21 cellular contexts compared by ENCODE assay signal in the genomic region with DNA sequence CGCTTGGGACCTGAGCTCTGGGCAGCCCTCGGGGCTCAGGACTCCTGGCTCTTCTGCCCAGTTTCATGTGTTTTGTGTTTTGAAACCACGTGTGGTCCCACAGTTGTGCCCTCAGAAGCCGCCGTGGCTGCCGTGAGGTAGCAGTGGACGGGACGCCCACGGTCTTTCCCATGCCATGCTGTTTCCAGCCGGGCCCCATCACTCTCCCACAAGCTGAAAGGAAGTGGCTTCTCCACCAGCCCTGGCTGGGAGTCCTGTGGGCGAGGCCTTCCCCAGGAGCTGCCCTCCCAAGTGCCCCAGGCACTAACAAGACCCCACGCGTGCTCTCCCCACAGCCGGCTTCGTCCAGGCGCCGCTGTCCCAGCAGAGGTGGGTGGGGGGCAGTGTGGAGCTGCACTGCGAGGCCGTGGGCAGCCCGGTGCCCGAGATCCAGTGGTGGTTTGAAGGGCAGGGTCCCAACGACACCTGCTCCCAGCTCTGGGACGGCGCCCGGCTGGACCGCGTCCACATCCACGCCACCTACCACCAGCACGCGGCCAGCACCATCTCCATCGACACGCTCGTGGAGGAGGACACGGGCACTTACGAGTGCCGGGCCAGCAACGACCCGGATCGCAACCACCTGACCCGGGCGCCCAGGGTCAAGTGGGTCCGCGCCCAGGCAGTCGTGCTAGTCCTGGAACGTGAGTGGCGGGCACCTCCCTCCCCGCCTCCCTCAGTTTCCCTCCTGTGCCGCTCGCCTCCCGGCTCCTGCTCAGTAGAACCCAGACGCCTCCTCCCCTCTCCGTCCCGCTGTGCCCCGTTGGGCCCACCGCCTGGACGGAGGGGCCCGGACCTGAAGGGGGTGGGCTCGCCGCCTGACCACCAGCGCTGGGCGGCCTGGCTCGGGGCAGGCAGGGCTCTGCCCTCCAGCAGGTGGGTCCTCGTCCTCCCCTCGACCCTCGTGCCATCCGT. TPM values are rescaled to one million over a fixed set of nuclear protein-coding genes. Genes with fewer than 3 reads are reported as not detected.
DNase-seq lines count a peak whose midpoint lies in the region; TF ChIP-seq lines count a peak whose summit lies in the region.
"Had no signal": no experiment of that assay in that cellular context is flagged by ENCODE, and none has a peak within 500 bp of the region (broad histone marks: within the 10 kb centered on the region; RNA-seq: fewer than 3 reads in every experiment).

No MANE protein-coding gene starts in this region.

- H3K27ac Mint-ChIP-seq in activated CD4-positive, alpha-beta T cell treated with anti-CD3 and anti-CD28 coated beads, Interleukin-2, amount 10 ng/mL, durations not matched to agents 7 days and 5 days: peak overlapping the region; percentile 13
- H3K27ac Mint-ChIP-seq in endodermal cell: peak overlapping the region; percentile 44
- H3K27ac Mint-ChIP-seq: activated naive CD4-positive, alpha-beta T cell treated with anti-CD3 and anti-CD28 coated beads for 36 hours; naive thymus-derived CD4-positive, alpha-beta T cell had no signal

- H3K36me3 ChIP-seq in endodermal cell (ENCODE audit: control insufficient read depth, insufficient read depth, low read length): peaks cover 43% of the 10 kb centered on the region

- H3K27me3 Mint-ChIP-seq in activated CD4-positive, alpha-beta T cell treated with anti-CD3 and anti-CD28 coated beads, Interleukin-2, amount 10 ng/mL, durations not matched to agents 7 days and 5 days: no peaks in the 10 kb centered on the region
- H3K27me3 Mint-ChIP-seq in endodermal cell (ENCODE audit: insufficient read depth): no peaks in the 10 kb centered on the region
- H3K27me3 Mint-ChIP-seq: naive thymus-derived CD4-positive, alpha-beta T cell had no signal

- no peaks in the 10 kb centered on the region for H3K9me3 Mint-ChIP-seq in activated CD4-positive, alpha-beta T cell treated with anti-CD3 and anti-CD28 coated beads, Interleukin-2, amount 10 ng/mL, durations not matched to agents 7 days and 5 days
- no peaks in the 10 kb centered on the region for H3K9me3 Mint-ChIP-seq in endodermal cell
- H3K9me3 Mint-ChIP-seq: activated naive CD4-positive, alpha-beta T cell treated with anti-CD3 and anti-CD28 coated beads for 36 hours had no signal

- intact Hi-C loops in posterior vena cava (cut with DNase I): loop anchor here in 1 of 2 donors (10.0 kb wide), 1 partner anchor 57 kb away; a partner anchor contains a TSS

- H3K4me3 ChIP-seq in endodermal cell (ENCODE audit: low read length): no peak overlapping the region
- H3K4me3 ChIP-seq: coronary artery, gastroesophageal sphincter, lung, prostate gland had no signal

- H3K4me1 Mint-ChIP-seq in activated CD4-positive, alpha-beta T cell treated with anti-CD3 and anti-CD28 coated beads, Interleukin-2, amount 10 ng/mL, durations not matched to agents 7 days and 5 days: peaks cover 27% of the 10 kb centered on the region
- peaks cover 13% of the 10 kb centered on the region for H3K4me1 Mint-ChIP-seq in endodermal cell

- no peak overlapping the region for H3K4me3 Mint-ChIP-seq in activated CD4-positive, alpha-beta T cell treated with anti-CD3 and anti-CD28 coated beads, Interleukin-2, amount 10 ng/mL, durations not matched to agents 7 days and 5 days
- H3K4me3 Mint-ChIP-seq in endodermal cell: no peak overlapping the region
- H3K4me3 Mint-ChIP-seq: activated naive CD4-positive, alpha-beta T cell treated with anti-CD3 and anti-CD28 coated beads for 36 hours had no signal

- CTCF ChIA-PET in activated CD4-positive, alpha-beta T cell treated with anti-CD3 and anti-CD28 coated beads, Interleukin-2, amount 10 ng/mL, durations not matched to agents 7 days and 5 days (lab: Charles Lee): no interaction called here

- DNase-seq in activated CD4-positive, alpha-beta T cell treated with anti-CD3 and anti-CD28 coated beads, Interleukin-2, amount 10 ng/mL, durations not matched to agents 7 days and 5 days: no peak
- no peak for DNase-seq in activated CD4-positive, alpha-beta T cell treated with anti-CD3 and anti-CD28 coated beads, Interleukin-2, amount 50 U/mL, for 1 hour
- DNase-seq in endodermal cell (peak; percentile 57), posterior vena cava (ENCODE audit: low spot score) (peak; percentile 69), HuH-7 (ENCODE audit: low spot score) (no peak)
- DNase-seq in stimulated activated CD4-positive, alpha-beta T cell treated with anti-CD3 and anti-CD28 coated beads, Interleukin-2, amount 100 ng/mL, for 48 hours: no peak
- DNase-seq: activated CD4-positive, alpha-beta T cell treated with anti-CD3 and anti-CD28 coated beads, Interleukin-2, amount 50 U/mL, for 4 hours; activated naive CD4-positive, alpha-beta T cell treated with anti-CD3 and anti-CD28 coated beads for 36 hours; DMS153; HCEC 1CT; MM.1S; naive thymus-derived CD4-positive, alpha-beta T cell; NCI-H1930; NCI-H526; SK-N-SH had no signal

- no peaks in the 10 kb centered on the region for H3K9me3 ChIP-seq in endodermal cell (ENCODE audit: control insufficient read depth, low read length)
- H3K9me3 ChIP-seq: gastroesophageal sphincter, prostate gland, SK-N-SH had no signal

- no peak overlapping the region for H3K9ac ChIP-seq in endodermal cell (ENCODE audit: extremely low read depth, low read length, poor library complexity, severe bottlenecking)
- H3K9ac ChIP-seq: SK-N-SH had no signal

- H3K36me3 Mint-ChIP-seq in activated CD4-positive, alpha-beta T cell treated with anti-CD3 and anti-CD28 coated beads, Interleukin-2, amount 10 ng/mL, durations not matched to agents 7 days and 5 days (ENCODE audit: low read depth): no peaks in the 10 kb centered on the region
- peaks cover 16% of the 10 kb centered on the region for H3K36me3 Mint-ChIP-seq in endodermal cell (ENCODE audit: low read depth)

- H3K27me3 ChIP-seq in endodermal cell (ENCODE audit: control insufficient read depth, insufficient read depth, low read length, poor library complexity, severe bottlenecking): no peaks in the 10 kb centered on the region
- H3K27me3 ChIP-seq: gastroesophageal sphincter had no signal

- H3K27ac ChIP-seq in endodermal cell (ENCODE audit: low read depth, low read length): no peak overlapping the region
- H3K27ac ChIP-seq: C4-2B, coronary artery, gastroesophageal sphincter, prostate gland had no signal

- peaks cover 3% of the 10 kb centered on the region for H3K4me1 ChIP-seq in endodermal cell (ENCODE audit: control insufficient read depth, insufficient read depth, low read length)

- 95 to 97% methylated on average over 46 to 66 of the region's 66 CpGs for WGBS in endodermal cell (ENCODE audit: insufficient coverage in 1 of 2, insufficient read length in 1 of 2), 2 experiments

- POLR2A ChIA-PET in activated CD4-positive, alpha-beta T cell treated with anti-CD3 and anti-CD28 coated beads, Interleukin-2, amount 10 ng/mL, durations not matched to agents 7 days and 5 days (lab: Charles Lee): no interaction called here

- TF ChIP-seq CTCF in endodermal cell (conservative IDR thresholded peaks at IDR 0.05): peak; percentile 40

RNA-seq across cellular contexts. Expression of a gene that starts 5.3 kb away (rescaled TPM):
- 100 to 1,000 TPM; 233 TPM for total RNA-seq in activated CD4-positive, alpha-beta T cell treated with anti-CD3 and anti-CD28 coated beads, Interleukin-2, amount 10 ng/mL, durations not matched to agents 7 days and 5 days
- total RNA-seq in endodermal cell (100 to 1,000 TPM; 808 to 833 TPM), posterior vena cava (100 to 1,000 TPM; 288 to 300 TPM)
- 629 TPM for polyA plus RNA-seq in endodermal cell (2013, experiment 1 of 2)
- polyA plus RNA-seq in endodermal cell (2013, experiment 2 of 2): 588 TPM

RNA-seq across cellular contexts. Expression of a gene that starts 12.0 kb away (rescaled TPM):
- total RNA-seq in activated CD4-positive, alpha-beta T cell treated with anti-CD3 and anti-CD28 coated beads, Interleukin-2, amount 10 ng/mL, durations not matched to agents 7 days and 5 days: 1 to 10 TPM; 2.6 to 3.2 TPM
- total RNA-seq in endodermal cell: under 1 TPM; 0.15 to 0.75 TPM
- polyA plus RNA-seq in endodermal cell (2013, experiment 1 of 2): 1.2 TPM
- 0.79 TPM for polyA plus RNA-seq in endodermal cell (2013, experiment 2 of 2)
- under 1 TPM; 0.10 to 0.37 TPM for total RNA-seq in posterior vena cava
- polyA plus RNA-seq: naive thymus-derived CD4-positive, alpha-beta T cell had no signal

RNA-seq across cellular contexts. Expression of a gene that starts 33.9 kb away (rescaled TPM):
- total RNA-seq in activated CD4-positive, alpha-beta T cell treated with anti-CD3 and anti-CD28 coated beads, Interleukin-2, amount 10 ng/mL, durations not matched to agents 7 days and 5 days: 10 to 100 TPM; 44.5 to 47.4 TPM
- total RNA-seq in endodermal cell: under 1 TPM in 1 of 2 donors, not detected in 1; 0.51 TPM
- polyA plus RNA-seq in endodermal cell (2013, experiment 1 of 2): not detected
- not detected for polyA plus RNA-seq in endodermal cell (2013, experiment 2 of 2)
- total RNA-seq in posterior vena cava: under 1 TPM; 0.74 to 0.76 TPM
- total RNA-seq: A172 had no signal
- polyA plus RNA-seq: SK-N-SH had no signal

RNA-seq across cellular contexts. Expression of a gene that starts 46.2 kb away (rescaled TPM):
- 10 to 100 TPM; 43.7 to 50.8 TPM for total RNA-seq in activated CD4-positive, alpha-beta T cell treated with anti-CD3 and anti-CD28 coated beads, Interleukin-2, amount 10 ng/mL, durations not matched to agents 7 days and 5 days
- total RNA-seq in endodermal cell (100 to 1,000 TPM; 128 to 138 TPM), posterior vena cava (10 to 100 TPM; 41.1 to 45.8 TPM)
- polyA plus RNA-seq in endodermal cell (2013, experiment 1 of 2): 116 TPM
- 123 TPM for polyA plus RNA-seq in endodermal cell (2013, experiment 2 of 2)

RNA-seq across cellular contexts. Expression of a gene that starts 55.6 kb away (rescaled TPM):
- total RNA-seq in activated CD4-positive, alpha-beta T cell treated with anti-CD3 and anti-CD28 coated beads, Interleukin-2, amount 10 ng/mL, durations not matched to agents 7 days and 5 days: 10 to 100 TPM; 42.1 to 52.3 TPM
- total RNA-seq in endodermal cell (10 to 100 TPM; 76.6 to 86.4 TPM), posterior vena cava (10 to 100 TPM; 25.6 to 30.7 TPM)
- polyA plus RNA-seq in endodermal cell (2013, experiment 1 of 2): 58.5 TPM
- 53.7 TPM for polyA plus RNA-seq in endodermal cell (2013, experiment 2 of 2)

Comparison
In these comparisons a context has a peak if more than half of its experiments do, and no peak if none do; other contexts are left out.
1. DNase-seq: peak in endodermal cell (single experiment) and posterior vena cava (single experiment); none in activated CD4-positive, alpha-beta T cell treated with anti-CD3 and anti-CD28 coated beads, Interleukin-2, amount 10 ng/mL, durations not matched to agents 7 days and 5 days (single experiment), activated CD4-positive, alpha-beta T cell treated with anti-CD3 and anti-CD28 coated beads, Interleukin-2, amount 50 U/mL, for 1 hour (single experiment), stimulated activated CD4-positive, alpha-beta T cell treated with anti-CD3 and anti-CD28 coated beads, Interleukin-2, amount 100 ng/mL, for 48 hours (0 of 2) and HuH-7 (single experiment).
2. RNA of a gene that starts 33.9 kb away (total RNA-seq): 44.5 to 47.4 TPM in activated CD4-positive, alpha-beta T cell treated with anti-CD3 and anti-CD28 coated beads, Interleukin-2, amount 10 ng/mL, durations not matched to agents 7 days and 5 days; 0.74 to 0.76 TPM in posterior vena cava and 0.51 TPM in endodermal cell; every median in the first group is over 10 times any median in the second.